13 cellular contexts compared by ENCODE assay signal in the genomic region with DNA sequence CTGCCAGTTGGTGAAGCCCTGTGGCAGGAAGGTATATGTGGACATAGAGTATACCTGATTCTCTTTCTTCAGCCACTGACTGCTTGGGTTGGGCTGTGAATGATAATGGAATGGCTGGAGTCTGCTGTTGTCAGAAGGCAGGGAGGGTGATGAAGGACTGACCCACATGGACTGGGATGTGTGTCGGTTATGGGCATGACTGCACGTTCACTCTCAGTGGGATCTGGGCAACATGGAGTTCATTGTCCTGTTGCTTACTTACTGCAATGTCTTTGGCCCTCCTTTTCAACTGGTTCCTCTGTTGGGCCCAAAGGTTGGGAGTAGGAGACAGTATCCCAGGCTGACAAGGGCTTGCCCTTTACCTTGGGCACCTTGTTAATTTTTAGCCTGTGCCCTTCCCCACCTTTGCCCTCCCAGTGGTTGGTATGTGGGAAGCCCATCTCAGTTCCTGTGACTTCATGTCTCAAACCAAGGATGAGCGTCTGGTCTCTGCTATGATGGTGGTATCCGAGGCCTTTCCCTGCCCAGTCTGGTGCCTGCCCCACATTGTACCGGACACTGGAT. TPM values are rescaled to one million over a fixed set of nuclear protein-coding genes. Genes with fewer than 3 reads are reported as not detected.
DNase-seq lines count a peak whose midpoint lies in the region; ATAC-seq and TF ChIP-seq lines count a peak whose summit lies in the region.
"Had no signal": no experiment of that assay in that cellular context is flagged by ENCODE, and none has a peak within 500 bp of the region (broad histone marks: within the 10 kb centered on the region; RNA-seq: fewer than 3 reads in every experiment).

No MANE protein-coding gene starts in this region.

- peaks cover 58% of the 10 kb centered on the region for H3K36me3 Mint-ChIP-seq in activated CD4-positive, alpha-beta T cell treated with anti-CD3 and anti-CD28 coated beads, Interleukin-2, amount 10 ng/mL, durations not matched to agents 7 days and 5 days (ENCODE audit: low read depth)
- peaks cover 70% of the 10 kb centered on the region for H3K36me3 Mint-ChIP-seq in activated CD4-positive, alpha-beta memory T cell treated with anti-CD3 and anti-CD28 coated beads, Interleukin-2, amount 10 ng/mL, durations not matched to agents 7 days and 5 days (ENCODE audit: low read depth)
- H3K36me3 Mint-ChIP-seq in immature natural killer cell (peaks cover 23 to 42% (median 24%) of the 10 kb centered on the region in 3 donors), progenitor cell of endocrine pancreas (ENCODE audit: insufficient read depth) (peaks cover 35% of the 10 kb centered on the region)

- CTCF ChIA-PET in activated CD4-positive, alpha-beta T cell treated with anti-CD3 and anti-CD28 coated beads, Interleukin-2, amount 10 ng/mL, durations not matched to agents 7 days and 5 days (lab: Charles Lee) = no interaction called here
- CTCF ChIA-PET in activated CD4-positive, alpha-beta memory T cell treated with anti-CD3 and anti-CD28 coated beads, Interleukin-2, amount 10 ng/mL, durations not matched to agents 7 days and 5 days (lab: Charles Lee) = no interaction called here

- H3K4me1 Mint-ChIP-seq in activated CD4-positive, alpha-beta T cell treated with anti-CD3 and anti-CD28 coated beads, Interleukin-2, amount 10 ng/mL, durations not matched to agents 7 days and 5 days = peaks cover 49% of the 10 kb centered on the region
- peaks cover 45% of the 10 kb centered on the region for H3K4me1 Mint-ChIP-seq in activated CD4-positive, alpha-beta memory T cell treated with anti-CD3 and anti-CD28 coated beads, Interleukin-2, amount 10 ng/mL, durations not matched to agents 7 days and 5 days
- H3K4me1 Mint-ChIP-seq in immature natural killer cell (peaks cover 53 to 72% of the 10 kb centered on the region in 2 donors), progenitor cell of endocrine pancreas (ENCODE audit: low read depth) (no peaks in the 10 kb centered on the region)

- POLR2A ChIA-PET in activated CD4-positive, alpha-beta T cell treated with anti-CD3 and anti-CD28 coated beads, Interleukin-2, amount 10 ng/mL, durations not matched to agents 7 days and 5 days (lab: Charles Lee) = no interaction called here
- POLR2A ChIA-PET in activated CD4-positive, alpha-beta memory T cell treated with anti-CD3 and anti-CD28 coated beads, Interleukin-2, amount 10 ng/mL, durations not matched to agents 7 days and 5 days (lab: Charles Lee) = no interaction called here

- H3K27me3 Mint-ChIP-seq in activated CD4-positive, alpha-beta T cell treated with anti-CD3 and anti-CD28 coated beads, Interleukin-2, amount 10 ng/mL, durations not matched to agents 7 days and 5 days = no peaks in the 10 kb centered on the region
- H3K27me3 Mint-ChIP-seq in activated CD4-positive, alpha-beta memory T cell treated with anti-CD3 and anti-CD28 coated beads, Interleukin-2, amount 10 ng/mL, durations not matched to agents 7 days and 5 days = no peaks in the 10 kb centered on the region
- H3K27me3 Mint-ChIP-seq in immature natural killer cell (ENCODE audit: low read depth in 3 of 3) (no peaks in the 10 kb centered on the region), progenitor cell of endocrine pancreas (no peaks in the 10 kb centered on the region)

- no peak overlapping the region for H3K4me3 Mint-ChIP-seq in activated CD4-positive, alpha-beta T cell treated with anti-CD3 and anti-CD28 coated beads, Interleukin-2, amount 10 ng/mL, durations not matched to agents 7 days and 5 days
- H3K4me3 Mint-ChIP-seq in activated CD4-positive, alpha-beta memory T cell treated with anti-CD3 and anti-CD28 coated beads, Interleukin-2, amount 10 ng/mL, durations not matched to agents 7 days and 5 days = no peak overlapping the region
- H3K4me3 Mint-ChIP-seq in immature natural killer cell = no peak overlapping the region
- no peak overlapping the region for H3K4me3 Mint-ChIP-seq in progenitor cell of endocrine pancreas (ENCODE audit: low read depth)

- H3K9me3 Mint-ChIP-seq in activated CD4-positive, alpha-beta T cell treated with anti-CD3 and anti-CD28 coated beads, Interleukin-2, amount 10 ng/mL, durations not matched to agents 7 days and 5 days = no peaks in the 10 kb centered on the region
- no peaks in the 10 kb centered on the region for H3K9me3 Mint-ChIP-seq in activated CD4-positive, alpha-beta memory T cell treated with anti-CD3 and anti-CD28 coated beads, Interleukin-2, amount 10 ng/mL, durations not matched to agents 7 days and 5 days
- H3K9me3 Mint-ChIP-seq in immature natural killer cell (no peaks in the 10 kb centered on the region), progenitor cell of endocrine pancreas (ENCODE audit: low read depth) (no peaks in the 10 kb centered on the region)

- no peak for ATAC-seq in HG02642 (IDR thresholded peaks at IDR 0.05; ENCODE audit: poor library complexity, unreplicated experiment)
- ATAC-seq: activated CD4-positive, CD25-positive, alpha-beta regulatory T cell treated with anti-CD3 and anti-CD28 coated beads, Interleukin-2, amount 50 U/mL, for 24 hours; pancreas had no signal

- TF ChIP-seq CTCF in progenitor cell of endocrine pancreas (IDR thresholded peaks at IDR 0.05; ENCODE audit: unreplicated experiment) = no peak

- DNase-seq in activated CD4-positive, alpha-beta T cell treated with anti-CD3 and anti-CD28 coated beads, Interleukin-2, amount 10 ng/mL, durations not matched to agents 7 days and 5 days = no peak
- DNase-seq in activated CD4-positive, alpha-beta T cell treated with anti-CD3 and anti-CD28 coated beads for 4 hours = no peak
- DNase-seq in activated CD4-positive, alpha-beta memory T cell treated with anti-CD3 and anti-CD28 coated beads, Interleukin-2, amount 10 ng/mL, durations not matched to agents 7 days and 5 days = no peak
- DNase-seq in immature natural killer cell (no peak), progenitor cell of endocrine pancreas (ENCODE audit: low spot score, unreplicated experiment) (no peak), EL (no peak), NCI-H748 (lab: John Stamatoyannopoulos, UW; ENCODE audit: unreplicated experiment) (no peak)
- DNase-seq: NCI-H1092 treated with DMSO at 0.1 percent for 48 hours, NCI-H524, pancreas, upper lobe of left lung had no signal

- peak overlapping the region; percentile 41 for H3K27ac Mint-ChIP-seq in activated CD4-positive, alpha-beta T cell treated with anti-CD3 and anti-CD28 coated beads, Interleukin-2, amount 10 ng/mL, durations not matched to agents 7 days and 5 days
- peak overlapping the region; percentile 24 for H3K27ac Mint-ChIP-seq in activated CD4-positive, alpha-beta memory T cell treated with anti-CD3 and anti-CD28 coated beads, Interleukin-2, amount 10 ng/mL, durations not matched to agents 7 days and 5 days
- H3K27ac Mint-ChIP-seq in immature natural killer cell = peak overlapping the region in 5 of 6 donors; percentile 32 to 85 (median 77)
- H3K27ac Mint-ChIP-seq in progenitor cell of endocrine pancreas = peak overlapping the region; percentile 43

RNA-seq across cellular contexts. Expression of a gene that starts 34.6 kb away (rescaled TPM):
- total RNA-seq in activated CD4-positive, alpha-beta T cell treated with anti-CD3 and anti-CD28 coated beads, Interleukin-2, amount 10 ng/mL, durations not matched to agents 7 days and 5 days = not detected
- total RNA-seq in activated CD4-positive, alpha-beta memory T cell treated with anti-CD3 and anti-CD28 coated beads, Interleukin-2, amount 10 ng/mL, durations not matched to agents 7 days and 5 days = not detected
- polyA plus RNA-seq in immature natural killer cell = 1 to 10 TPM in 1 of 3 donors, under 1 TPM in 1, not detected in 1; 0.72 to 3.7 TPM
- 14.8 and 15.8 TPM in 2 replicates for total RNA-seq in progenitor cell of endocrine pancreas

RNA-seq across cellular contexts. Expression of a gene that starts 42.7 kb away (rescaled TPM):
- total RNA-seq in activated CD4-positive, alpha-beta T cell treated with anti-CD3 and anti-CD28 coated beads, Interleukin-2, amount 10 ng/mL, durations not matched to agents 7 days and 5 days = 10 to 100 TPM; 78.7 to 84.7 TPM
- 10 to 100 TPM; 86.2 to 94.5 TPM for total RNA-seq in activated CD4-positive, alpha-beta memory T cell treated with anti-CD3 and anti-CD28 coated beads, Interleukin-2, amount 10 ng/mL, durations not matched to agents 7 days and 5 days
- 100 to 1,000 TPM; 145 to 212 (median 153) TPM for polyA plus RNA-seq in immature natural killer cell
- 55.4 and 56.4 TPM in 2 replicates for total RNA-seq in progenitor cell of endocrine pancreas

Comparison
In these comparisons a context has a peak if more than half of its experiments do, and no peak if none do; other contexts are left out.
1. H3K27ac Mint-ChIP-seq: peak in every context shown above with its lines; median percentile 77 in immature natural killer cell; 43 in progenitor cell of endocrine pancreas; 41 in activated CD4-positive, alpha-beta T cell treated with anti-CD3 and anti-CD28 coated beads, Interleukin-2, amount 10 ng/mL, durations not matched to agents 7 days and 5 days; 24 in activated CD4-positive, alpha-beta memory T cell treated with anti-CD3 and anti-CD28 coated beads, Interleukin-2, amount 10 ng/mL, durations not matched to agents 7 days and 5 days.
2. RNA of a gene that starts 34.6 kb away (total RNA-seq): 14.8 to 15.8 TPM in progenitor cell of endocrine pancreas; not detected in activated CD4-positive, alpha-beta T cell treated with anti-CD3 and anti-CD28 coated beads, Interleukin-2, amount 10 ng/mL, durations not matched to agents 7 days and 5 days and not detected in activated CD4-positive, alpha-beta memory T cell treated with anti-CD3 and anti-CD28 coated beads, Interleukin-2, amount 10 ng/mL, durations not matched to agents 7 days and 5 days; every median in the first group is over 10 times any median in the second.